In genomic region chr20:38616457-38616856, GRCh38 we compare ENCODE assay signal across 6 cellular contexts. TPM values are rescaled to one million over a fixed set of nuclear protein-coding genes. Genes with fewer than 3 reads are reported as not detected.
"Had no signal": no experiment of that assay in that cellular context is flagged by ENCODE, and none has a peak within 500 bp of the region (broad histone marks: within the 10 kb centered on the region; RNA-seq: fewer than 3 reads in every experiment).

No MANE protein-coding gene starts in this region.

- H3K4me2 ChIP-seq: GM23338, KMS-11 had no signal

- H3K4me3 ChIP-seq: GM23338 had no signal

- H3K27ac Mint-ChIP-seq: GM23338 had no signal

- H3K4me3 Mint-ChIP-seq: GM23338, H9 had no signal

- H3K36me3 Mint-ChIP-seq: IgD-negative memory B cell had no signal

- H2AFZ ChIP-seq: GM23338 had no signal

- H3K9me3 Mint-ChIP-seq: GM23338, H9, IgD-negative memory B cell had no signal

- H3K27ac ChIP-seq: KMS-11 had no signal

RNA-seq across cellular contexts. Expression of gene ARHGAP40, which starts 14.8 kb away (rescaled TPM):
- total RNA-seq: HT-29 had no signal

RNA-seq across cellular contexts. Expression of gene ADIG, which starts 35.5 kb away (rescaled TPM):
- total RNA-seq: GM23338, H1, H9, HT-29 had no signal
